ENCODE assay signal across 8 cellular contexts in genomic region chr19:48152552-48152951, GRCh38. TPM values are rescaled to one million over a fixed set of nuclear protein-coding genes. Genes with fewer than 3 reads are reported as not detected.
DNase-seq lines count a peak whose midpoint lies in the region; ATAC-seq, FAIRE-seq and TF ChIP-seq lines count a peak whose summit lies in the region.

No MANE protein-coding gene starts in this region.

- no peaks in the 10 kb centered on the region for H3K9me3 ChIP-seq in Loucy (ENCODE audit: insufficient read depth, low read depth, low read length)
- no peaks in the 10 kb centered on the region for H3K9me3 ChIP-seq in ascending aorta
- H3K9me3 ChIP-seq in hepatocyte (ENCODE audit: low read depth) = no peaks in the 10 kb centered on the region
- no peaks in the 10 kb centered on the region for H3K9me3 ChIP-seq in small intestine (ENCODE audit: control insufficient read depth, low read depth)

- no peak for FAIRE-seq in small intestine (lab: Jason Lieb, UNC)

- H3K4me1 Mint-ChIP-seq in T-helper 2 cell treated with Interferon-gamma antibody and Interleukin-4, amounts not matched to agents 5 μg/mL and 100 μg/mL, for 36 hours (ENCODE audit: low read depth) = peaks cover 2% of the 10 kb centered on the region

- H3K27me3 ChIP-seq in Loucy (ENCODE audit: insufficient read depth, low read length, poor library complexity, severe bottlenecking) (no peaks in the 10 kb centered on the region), ascending aorta (no peaks in the 10 kb centered on the region), hepatocyte (no peaks in the 10 kb centered on the region), small intestine (ENCODE audit: control insufficient read depth in 2 of 2, insufficient read depth in 2 of 2, low read length in 2 of 2) (no peaks in the 10 kb centered on the region)

- TF ChIP-seq CTCF in Loucy (conservative IDR thresholded peaks at IDR 0.05; ENCODE audit: low read length) (peak; percentile 81), ascending aorta (IDR thresholded peaks at IDR 0.05) (peak; percentile 83 to 88 (median 85)), hepatocyte (IDR thresholded peaks at IDR 0.05; ENCODE audit: poor library complexity) (peak; percentile 80)

- H3K9me2 ChIP-seq in Loucy (replicated peaks; ENCODE audit: low read depth, low read length) (no peaks in the 10 kb centered on the region), hepatocyte (replicated peaks; ENCODE audit: insufficient read depth) (no peaks in the 10 kb centered on the region)

- H3K9ac ChIP-seq in Loucy (ENCODE audit: low read depth, low read length, poor library complexity, severe bottlenecking) = no peak overlapping the region

- H3K4me3 ChIP-seq in Loucy (ENCODE audit: low read length, poor library complexity, severe bottlenecking) (no peak overlapping the region), ascending aorta (no peak overlapping the region), hepatocyte (no peak overlapping the region), small intestine (ENCODE audit: low read depth in 1 of 2, low read length in 2 of 2) (no peak overlapping the region)

- H3K79me2 ChIP-seq in Loucy (ENCODE audit: insufficient read depth, low read length) = no peaks in the 10 kb centered on the region
- no peaks in the 10 kb centered on the region for H3K79me2 ChIP-seq in hepatocyte

- no peaks in the 10 kb centered on the region for H3K4me1 ChIP-seq in Loucy (ENCODE audit: insufficient read depth, low read length, poor library complexity, severe bottlenecking)
- no peaks in the 10 kb centered on the region for H3K4me1 ChIP-seq in ascending aorta
- no peaks in the 10 kb centered on the region for H3K4me1 ChIP-seq in hepatocyte (ENCODE audit: insufficient read depth)
- no peaks in the 10 kb centered on the region for H3K4me1 ChIP-seq in small intestine (ENCODE audit: control insufficient read depth in 2 of 2, insufficient read depth in 1 of 2, low read depth in 1 of 2, low read length in 1 of 2)

- H3K9me3 Mint-ChIP-seq in T-helper 2 cell treated with Interferon-gamma antibody and Interleukin-4, amounts not matched to agents 5 μg/mL and 100 μg/mL, for 36 hours = no peaks in the 10 kb centered on the region

- no peak overlapping the region for H3K27ac Mint-ChIP-seq in T-helper 2 cell treated with Interferon-gamma antibody and Interleukin-4, amounts not matched to agents 5 μg/mL and 100 μg/mL, for 36 hours

- H3K27ac ChIP-seq in ascending aorta = peak overlapping the region in 1 of 2 donors; percentile 18
- H3K27ac ChIP-seq in hepatocyte = no peak overlapping the region
- H3K27ac ChIP-seq in small intestine (ENCODE audit: low read depth in 1 of 2, low read length in 1 of 2) = no peak overlapping the region

- H3K4me2 ChIP-seq in Loucy (ENCODE audit: low read depth, low read length, poor library complexity, severe bottlenecking) (no peak overlapping the region), hepatocyte (no peak overlapping the region)

- intact Hi-C loops in ascending aorta (cut with DNase I) = loop anchor here (1.0 kb wide), 1 partner anchor 45 kb away; no protein-coding TSS in a partner anchor
- intact Hi-C loops in posterior vena cava (cut with DNase I) = loop anchor here (5.0 to 10.0 kb wide), 3 partner anchors 45 to 188 kb away; no protein-coding TSS in a partner anchor

- H3K36me3 ChIP-seq in Loucy (ENCODE audit: insufficient read depth, low read length) (peaks cover 68% of the 10 kb centered on the region; the same call in 1 of the 2 replicates), ascending aorta (peaks cover 0 to 10% of the 10 kb centered on the region in 2 donors), hepatocyte (replicated peaks; ENCODE audit: insufficient read depth, low read depth) (no peaks in the 10 kb centered on the region), small intestine (ENCODE audit: control insufficient read depth in 2 of 2, insufficient read depth in 2 of 2, low read length in 2 of 2) (peaks cover 2 to 4% of the 10 kb centered on the region in 2 donors)

- peak; percentile 72 for DNase-seq in ELF-1 (ENCODE audit: low read depth, low spot score)
- peak; percentile 38 for DNase-seq in T-helper 2 cell treated with Interferon-gamma antibody and Interleukin-4, amounts not matched to agents 5 μg/mL and 100 μg/mL, for 36 hours (ENCODE audit: low spot score)
- peak in 1 of 2 donors; percentile 79 for DNase-seq in ascending aorta (ENCODE audit: low spot score in 2 of 2)
- DNase-seq in hepatocyte (ENCODE audit: low spot score) = peak; percentile 61
- peak; percentile 50 for DNase-seq in small intestine
- no peak for DNase-seq in posterior vena cava (ENCODE audit: low spot score)

- 34% methylated on average over 8 of the region's 8 CpGs for WGBS in hepatocyte (ENCODE audit: low lambda C conversion rate, missing lambda C conversion rate)
- WGBS in small intestine, 3 donors = 33 to 36% (median 35%) methylated on average over 8 of the region's 8 CpGs

- H3K27me3 Mint-ChIP-seq in T-helper 2 cell treated with Interferon-gamma antibody and Interleukin-4, amounts not matched to agents 5 μg/mL and 100 μg/mL, for 36 hours (ENCODE audit: low read depth) = no peaks in the 10 kb centered on the region

- H2AFZ ChIP-seq in Loucy (ENCODE audit: low read length) (no peak overlapping the region), hepatocyte (no peak overlapping the region)

- H4K20me1 ChIP-seq in Loucy (ENCODE audit: insufficient read depth, low read length, poor library complexity, severe bottlenecking) = peaks cover 4% of the 10 kb centered on the region
- no peaks in the 10 kb centered on the region for H4K20me1 ChIP-seq in hepatocyte (ENCODE audit: insufficient read depth, poor library complexity, severe bottlenecking)

- no peaks in the 10 kb centered on the region for H3F3A ChIP-seq in Loucy (ENCODE audit: low read depth)

- H3K4me3 Mint-ChIP-seq in T-helper 2 cell treated with Interferon-gamma antibody and Interleukin-4, amounts not matched to agents 5 μg/mL and 100 μg/mL, for 36 hours = no peak overlapping the region

- ATAC-seq in HG03280 (IDR thresholded peaks at IDR 0.05; ENCODE audit: unreplicated experiment) = no peak

- peaks cover 29% of the 10 kb centered on the region for H3K36me3 Mint-ChIP-seq in T-helper 2 cell treated with Interferon-gamma antibody and Interleukin-4, amounts not matched to agents 5 μg/mL and 100 μg/mL, for 36 hours (ENCODE audit: low read depth)

RNA-seq across cellular contexts. Expression of gene LIG1, which starts 17.6 kb away (rescaled TPM):
- total RNA-seq in ascending aorta (0.64 TPM), hepatocyte (19.6 and 23.8 TPM in 2 replicates), posterior vena cava (1 to 10 TPM; 4.8 to 5.9 TPM)
- polyA plus RNA-seq in hepatocyte (28.4 and 29.8 TPM in 2 replicates), small intestine (10 to 100 TPM; 27.3 to 34.7 (median 31.8) TPM)

RNA-seq across cellular contexts. Expression of gene ZSWIM9, which starts 17.9 kb away (rescaled TPM):
- total RNA-seq in ascending aorta (16.0 TPM), hepatocyte (0.73 and 1.2 TPM in 2 replicates), posterior vena cava (1 to 10 TPM; 6.1 to 8.6 TPM)
- polyA plus RNA-seq in hepatocyte (1.5 and 2.1 TPM in 2 replicates), small intestine (1 to 10 TPM; 4.0 to 5.1 (median 4.1) TPM)

RNA-seq across cellular contexts. Expression of gene PLA2G4C, which starts 41.9 kb away (rescaled TPM):
- total RNA-seq in ascending aorta = 110 TPM
- total RNA-seq in hepatocyte = 2.4 and 5.4 TPM in 2 replicates
- 2.0 and 3.2 TPM in 2 replicates for polyA plus RNA-seq in hepatocyte
- polyA plus RNA-seq in small intestine = 10 to 100 TPM in 2 of 3 donors, 1 to 10 TPM in 1; 6.1 to 29.2 (median 16.8) TPM
- total RNA-seq in posterior vena cava = 10 to 100 TPM; 13.7 to 20.2 TPM
